15 cellular contexts compared by ENCODE assay signal in the genomic region with DNA sequence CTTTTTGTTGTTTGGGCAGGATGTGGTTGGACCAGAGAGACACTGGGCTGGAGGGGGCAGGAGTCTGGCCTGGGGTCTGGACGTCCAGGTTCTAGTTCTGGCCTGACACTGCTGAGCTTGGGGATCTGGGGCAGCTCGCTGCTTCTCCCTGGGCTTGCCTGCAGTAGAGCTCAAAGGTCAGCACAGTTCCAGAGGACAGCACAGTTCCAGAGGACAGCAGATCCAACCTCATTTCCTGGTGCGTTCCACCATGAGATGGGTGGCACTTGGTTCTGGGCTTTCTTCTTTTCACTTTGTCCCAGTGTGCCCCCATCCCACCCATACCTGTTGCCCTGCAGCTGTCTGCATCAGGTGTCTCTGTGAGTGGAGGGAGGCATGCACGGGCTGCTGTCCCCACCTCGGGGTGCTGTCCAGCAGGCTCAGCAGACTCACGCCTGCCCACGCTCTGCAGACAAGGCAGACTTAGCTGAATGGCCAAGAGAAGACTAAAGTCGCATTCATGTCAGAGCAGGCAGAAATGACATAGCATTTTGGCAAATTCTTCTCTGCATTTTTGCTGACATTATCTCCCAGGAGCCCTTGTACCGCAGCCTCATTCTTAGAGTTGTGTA. TPM values are rescaled to one million over a fixed set of nuclear protein-coding genes. Genes with fewer than 3 reads are reported as not detected.
"Had no signal": no experiment of that assay in that cellular context is flagged by ENCODE, and none has a peak within 500 bp of the region (broad histone marks: within the 10 kb centered on the region; RNA-seq: fewer than 3 reads in every experiment).

No MANE protein-coding gene starts in this region.

- H3K27ac ChIP-seq: ascending aorta, skin epidermis, tibial nerve, vagina had no signal

- H3K27me3 ChIP-seq: ascending aorta, tibial nerve, vagina had no signal

- H3K9me3 ChIP-seq: ascending aorta, tibial nerve, vagina had no signal

- H3K4me3 ChIP-seq: ascending aorta, skin epidermis, tibial nerve, vagina had no signal

- H3K36me3 ChIP-seq: ascending aorta, tibial nerve, vagina had no signal

- DNase-seq: activated naive CD4-positive, alpha-beta T cell treated with anti-CD3 and anti-CD28 coated beads, Interleukin-2, amount 10 ng/mL, durations not matched to agents 7 days and 5 days; activated T-cell treated with anti-CD3 and anti-CD28 coated beads for 4 hours; naive thymus-derived CD8-positive, alpha-beta T cell; stimulated activated CD4-positive, alpha-beta T cell treated with anti-CD3 and anti-CD28 coated beads, Interleukin-4, amount 100 ng/mL, for 24 hours; stimulated activated naive CD4-positive, alpha-beta T cell; T-cell; T-helper 9 cell had no signal

- ATAC-seq: activated CD4-positive, CD25-positive, alpha-beta regulatory T cell treated with anti-CD3 and anti-CD28 coated beads, Interleukin-2, amount 50 U/mL, for 24 hours; naive thymus-derived CD8-positive, alpha-beta T cell; T-cell had no signal

- H3K4me1 ChIP-seq: ascending aorta, tibial nerve had no signal

RNA-seq across cellular contexts. Expression of a gene that starts 16.7 kb away (rescaled TPM):
- total RNA-seq: activated CD8-positive, alpha-beta memory T cell treated with anti-CD3 and anti-CD28 coated beads for 36 hours; ascending aorta; dermis microvascular lymphatic vessel endothelial cell; glomerular endothelial cell; naive thymus-derived CD8-positive, alpha-beta T cell; T-cell had no signal
- polyA plus RNA-seq: naive thymus-derived CD8-positive, alpha-beta T cell had no signal
